ENCODE assay signal across 1 cellular context in genomic region chr12:94172973-94173372, GRCh38.
TF ChIP-seq lines count a peak whose summit lies in the region.

No MANE protein-coding gene starts in this region.

TF ChIP-seq in HepG2, 621 proteins besides CTCF, POLR2A, EP300 and RAD21 (continued from another document and continues in another):
- TF ChIP-seq THRA (CRISPR knock-in tag; IDR thresholded peaks at IDR 0.05; ENCODE audit: borderline replicate concordance) (0 out of 2 replicates have a peak, but pooled peaks have one; percentile 44), KIAA2018 (CRISPR knock-in tag; IDR thresholded peaks at IDR 0.05; ENCODE audit: borderline replicate concordance) (no peak), MEF2D (CRISPR knock-in tag; IDR thresholded peaks at IDR 0.05) (0 out of 2 replicates have a peak, but pooled peaks have one; percentile 23), TFAP4 (IDR thresholded peaks at IDR 0.05; ENCODE audit: borderline replicate concordance, low read depth) (peak; percentile 95), ZGPAT (CRISPR knock-in tag; IDR thresholded peaks at IDR 0.05) (peak; percentile 58; the same call in 1 of the 2 replicates), TCF7 (IDR thresholded peaks at IDR 0.05; ENCODE audit: low read depth) (peak; percentile 32; the same call in 1 of the 2 replicates), FOXK2 (IDR thresholded peaks at IDR 0.05) (peak; percentile 50; the same call in 1 of the 2 replicates), FOXP1 (IDR thresholded peaks at IDR 0.05) (peak; percentile 93), FOXP1 (CRISPR knock-in tag; IDR thresholded peaks at IDR 0.05) (peak; percentile 94), HNRNPLL (IDR thresholded peaks at IDR 0.05; ENCODE audit: low read depth, low read length, poor library complexity, severe bottlenecking) (no peak), SP4 (CRISPR knock-in tag; IDR thresholded peaks at IDR 0.05) (no peak), FUBP1 (CRISPR knock-in tag; IDR thresholded peaks at IDR 0.05; ENCODE audit: borderline replicate concordance) (no peak), HNRNPH1 (optimal IDR thresholded peaks at IDR 0.05; ENCODE audit: low read depth, low read length) (no peak), ARID3A (IDR thresholded peaks at IDR 0.05; ENCODE audit: low read depth, low read length) (no peak), FOSL2 (CRISPR knock-in tag; IDR thresholded peaks at IDR 0.05) (peak; percentile 95), SNRNP70 (IDR thresholded peaks at IDR 0.05; ENCODE audit: low read depth, low read length) (no peak), NFE2 (CRISPR knock-in tag; IDR thresholded peaks at IDR 0.05) (no peak), XBP1 (CRISPR knock-in tag; IDR thresholded peaks at IDR 0.05) (no peak), ZNF136 (CRISPR knock-in tag; IDR thresholded peaks at IDR 0.05; ENCODE audit: low read depth) (no peak), HOMEZ (CRISPR knock-in tag; IDR thresholded peaks at IDR 0.05; ENCODE audit: low read depth) (peak; percentile 77; the same call in 1 of the 2 replicates), ASH2L (IDR thresholded peaks at IDR 0.05; ENCODE audit: insufficient read length, low read depth, low read length) (peak; percentile 23), IKZF5 (CRISPR knock-in tag; IDR thresholded peaks at IDR 0.05) (0 out of 2 replicates have a peak, but pooled peaks have one; percentile 43), ZMYM2 (CRISPR knock-in tag; IDR thresholded peaks at IDR 0.05) (no peak), ZBTB8A (CRISPR knock-in tag; IDR thresholded peaks at IDR 0.05; ENCODE audit: borderline replicate concordance, low read depth) (no peak), GTF2F1 (IDR thresholded peaks at IDR 0.05; ENCODE audit: low read length) (no peak), MAFF (IDR thresholded peaks at IDR 0.05; ENCODE audit: low read depth, low read length) (peak; percentile 81), ATF1 (CRISPR knock-in tag; IDR thresholded peaks at IDR 0.05) (peak; percentile 32; the same call in 1 of the 2 replicates), YEATS2 (CRISPR knock-in tag; IDR thresholded peaks at IDR 0.05; ENCODE audit: borderline replicate concordance) (peak; percentile 47; the same call in 1 of the 2 replicates), NPAS2 (CRISPR knock-in tag; IDR thresholded peaks at IDR 0.05; ENCODE audit: borderline replicate concordance) (no peak), REPIN1 (CRISPR knock-in tag; IDR thresholded peaks at IDR 0.05; ENCODE audit: borderline replicate concordance, low read depth) (peak; percentile 67; the same call in 1 of the 2 replicates), CENPBD1 (CRISPR knock-in tag; IDR thresholded peaks at IDR 0.05; ENCODE audit: borderline replicate concordance, low read depth) (no peak), RARA (CRISPR knock-in tag; IDR thresholded peaks at IDR 0.05) (peak; percentile 63), PHF20 (CRISPR knock-in tag; IDR thresholded peaks at IDR 0.05) (no peak), ATF2 (CRISPR knock-in tag; IDR thresholded peaks at IDR 0.05) (peak; percentile 79; the same call in 1 of the 2 replicates), ZNF660 (CRISPR knock-in tag; IDR thresholded peaks at IDR 0.05; ENCODE audit: borderline replicate concordance, low read depth) (no peak), NR3C1 (CRISPR knock-in tag; IDR thresholded peaks at IDR 0.05) (no peak), ZNF569 (CRISPR knock-in tag; IDR thresholded peaks at IDR 0.05; ENCODE audit: borderline replicate concordance) (no peak)
